Comparison of ENCODE assay signal across 1 cellular context in the genomic region with DNA sequence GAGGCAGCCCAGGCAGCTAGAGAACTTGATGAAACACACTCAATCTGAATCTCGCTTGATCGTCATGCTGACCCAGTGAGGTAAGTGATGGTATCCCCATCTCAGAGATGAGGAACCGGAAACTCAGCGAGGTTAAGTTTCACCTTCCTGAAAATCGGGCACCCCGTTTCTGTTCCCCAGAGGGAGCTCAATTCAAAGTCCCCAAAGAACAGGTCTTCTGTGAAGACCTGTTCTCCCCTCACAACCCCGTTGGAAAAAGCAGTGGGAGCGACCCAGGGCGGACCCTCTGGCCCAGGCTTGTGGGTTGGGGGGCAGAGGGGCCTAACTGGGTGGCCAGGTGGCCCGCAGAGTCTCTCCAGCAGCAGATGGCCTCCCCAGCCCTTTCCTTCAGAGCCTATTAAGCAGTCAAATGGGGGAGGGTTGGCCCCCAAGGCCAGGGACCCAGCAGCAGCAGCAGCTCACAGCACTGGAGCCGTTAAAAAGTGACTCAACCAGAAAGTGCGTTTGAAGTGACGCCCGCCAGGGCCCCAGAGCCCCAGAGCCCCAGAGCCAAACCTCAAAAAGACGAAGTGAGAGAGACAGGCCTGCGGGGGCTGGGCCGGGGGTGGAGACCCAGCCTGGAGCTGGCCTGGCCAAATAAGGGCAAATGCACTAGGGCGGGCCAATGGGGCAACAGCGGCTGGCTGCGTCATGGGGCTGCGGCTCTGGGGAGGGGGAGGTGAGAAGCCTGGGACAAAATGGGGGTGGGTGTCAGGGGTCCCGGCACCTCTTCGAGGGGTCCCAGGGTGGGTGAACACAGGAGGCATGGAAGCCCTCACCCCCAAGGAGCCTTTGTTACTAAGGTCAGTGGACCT.
TF ChIP-seq lines count a peak whose summit lies in the region.

No MANE protein-coding gene starts in this region.

TF ChIP-seq in K562, 482 proteins besides CTCF, POLR2A, EP300 and RAD21 (continued from another document and continues in another):
- TF ChIP-seq, protein P1, sequence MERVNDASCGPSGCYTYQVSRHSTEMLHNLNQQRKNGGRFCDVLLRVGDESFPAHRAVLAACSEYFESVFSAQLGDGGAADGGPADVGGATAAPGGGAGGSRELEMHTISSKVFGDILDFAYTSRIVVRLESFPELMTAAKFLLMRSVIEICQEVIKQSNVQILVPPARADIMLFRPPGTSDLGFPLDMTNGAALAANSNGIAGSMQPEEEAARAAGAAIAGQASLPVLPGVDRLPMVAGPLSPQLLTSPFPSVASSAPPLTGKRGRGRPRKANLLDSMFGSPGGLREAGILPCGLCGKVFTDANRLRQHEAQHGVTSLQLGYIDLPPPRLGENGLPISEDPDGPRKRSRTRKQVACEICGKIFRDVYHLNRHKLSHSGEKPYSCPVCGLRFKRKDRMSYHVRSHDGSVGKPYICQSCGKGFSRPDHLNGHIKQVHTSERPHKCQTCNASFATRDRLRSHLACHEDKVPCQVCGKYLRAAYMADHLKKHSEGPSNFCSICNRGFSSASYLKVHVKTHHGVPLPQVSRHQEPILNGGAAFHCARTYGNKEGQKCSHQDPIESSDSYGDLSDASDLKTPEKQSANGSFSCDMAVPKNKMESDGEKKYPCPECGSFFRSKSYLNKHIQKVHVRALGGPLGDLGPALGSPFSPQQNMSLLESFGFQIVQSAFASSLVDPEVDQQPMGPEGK (CRISPR knock-in tag; IDR thresholded peaks at IDR 0.05; ENCODE audit: borderline replicate concordance): no peak
- peak; percentile 72 for TF ChIP-seq L3MBTL2 (IDR thresholded peaks at IDR 0.05)
- TF ChIP-seq ZC3H8 (IDR thresholded peaks at IDR 0.05): no peak
- TF ChIP-seq RFX7 (CRISPR knock-in tag; IDR thresholded peaks at IDR 0.05): no peak
- TF ChIP-seq, protein P2, sequence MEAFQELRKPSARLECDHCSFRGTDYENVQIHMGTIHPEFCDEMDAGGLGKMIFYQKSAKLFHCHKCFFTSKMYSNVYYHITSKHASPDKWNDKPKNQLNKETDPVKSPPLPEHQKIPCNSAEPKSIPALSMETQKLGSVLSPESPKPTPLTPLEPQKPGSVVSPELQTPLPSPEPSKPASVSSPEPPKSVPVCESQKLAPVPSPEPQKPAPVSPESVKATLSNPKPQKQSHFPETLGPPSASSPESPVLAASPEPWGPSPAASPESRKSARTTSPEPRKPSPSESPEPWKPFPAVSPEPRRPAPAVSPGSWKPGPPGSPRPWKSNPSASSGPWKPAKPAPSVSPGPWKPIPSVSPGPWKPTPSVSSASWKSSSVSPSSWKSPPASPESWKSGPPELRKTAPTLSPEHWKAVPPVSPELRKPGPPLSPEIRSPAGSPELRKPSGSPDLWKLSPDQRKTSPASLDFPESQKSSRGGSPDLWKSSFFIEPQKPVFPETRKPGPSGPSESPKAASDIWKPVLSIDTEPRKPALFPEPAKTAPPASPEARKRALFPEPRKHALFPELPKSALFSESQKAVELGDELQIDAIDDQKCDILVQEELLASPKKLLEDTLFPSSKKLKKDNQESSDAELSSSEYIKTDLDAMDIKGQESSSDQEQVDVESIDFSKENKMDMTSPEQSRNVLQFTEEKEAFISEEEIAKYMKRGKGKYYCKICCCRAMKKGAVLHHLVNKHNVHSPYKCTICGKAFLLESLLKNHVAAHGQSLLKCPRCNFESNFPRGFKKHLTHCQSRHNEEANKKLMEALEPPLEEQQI (IDR thresholded peaks at IDR 0.05): no peak
- no peak for TF ChIP-seq XRCC4 (IDR thresholded peaks at IDR 0.05; ENCODE audit: extremely low read depth, insufficient read depth, insufficient read length)
- TF ChIP-seq KDM2B (CRISPR knock-in tag; IDR thresholded peaks at IDR 0.05): no peak
- TF ChIP-seq TCF3 (CRISPR knock-in tag; IDR thresholded peaks at IDR 0.05): 0 out of 2 replicates have a peak, but pooled peaks have one; percentile 27
- 0 out of 4 replicates have a peak, but pooled peaks of 1 of the 2 experiments have one; percentile 27 for TF ChIP-seq TBL1XR1 (IDR thresholded peaks at IDR 0.05; ENCODE audit: low read length in 2 of 2)
- TF ChIP-seq, protein P3, sequence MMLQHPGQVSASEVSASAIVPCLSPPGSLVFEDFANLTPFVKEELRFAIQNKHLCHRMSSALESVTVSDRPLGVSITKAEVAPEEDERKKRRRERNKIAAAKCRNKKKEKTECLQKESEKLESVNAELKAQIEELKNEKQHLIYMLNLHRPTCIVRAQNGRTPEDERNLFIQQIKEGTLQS (IDR thresholded peaks at IDR 0.05): peak; percentile 83
- TF ChIP-seq, protein P3 (CRISPR knock-in tag; conservative IDR thresholded peaks at IDR 0.05): 0 out of 2 replicates have a peak, but pooled peaks have one; percentile 48
- no peak for TF ChIP-seq TFAM (CRISPR knock-in tag; conservative IDR thresholded peaks at IDR 0.05)
- no peak for TF ChIP-seq BRF1 (IDR thresholded peaks at IDR 0.05; ENCODE audit: borderline replicate concordance, extremely low read depth, insufficient read length)
- TF ChIP-seq ZNF133 (CRISPR knock-in tag; IDR thresholded peaks at IDR 0.05): no peak
- TF ChIP-seq, protein P4, sequence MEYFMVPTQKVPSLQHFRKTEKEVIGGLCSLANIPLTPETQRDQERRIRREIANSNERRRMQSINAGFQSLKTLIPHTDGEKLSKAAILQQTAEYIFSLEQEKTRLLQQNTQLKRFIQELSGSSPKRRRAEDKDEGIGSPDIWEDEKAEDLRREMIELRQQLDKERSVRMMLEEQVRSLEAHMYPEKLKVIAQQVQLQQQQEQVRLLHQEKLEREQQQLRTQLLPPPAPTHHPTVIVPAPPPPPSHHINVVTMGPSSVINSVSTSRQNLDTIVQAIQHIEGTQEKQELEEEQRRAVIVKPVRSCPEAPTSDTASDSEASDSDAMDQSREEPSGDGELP (CRISPR knock-in tag; IDR thresholded peaks at IDR 0.05; ENCODE audit: borderline replicate concordance): peak; percentile 72; the same call in 1 of the 2 replicates
- no peak for TF ChIP-seq ZNF785 (CRISPR knock-in tag; IDR thresholded peaks at IDR 0.05)
- no peak; the same call in 1 of the 2 replicates for TF ChIP-seq SREBF1 (IDR thresholded peaks at IDR 0.05; ENCODE audit: borderline replicate concordance, low read depth, low read length)
- no peak for TF ChIP-seq GATA2 (CRISPR knock-in tag; IDR thresholded peaks at IDR 0.05)
- TF ChIP-seq POLR2AphosphoS2 (IDR thresholded peaks at IDR 0.05; ENCODE audit: low read length): peak; percentile 61; the same call in 1 of the 2 replicates
- no peak for TF ChIP-seq POLR3G (IDR thresholded peaks at IDR 0.05; ENCODE audit: extremely low read depth, insufficient read length, insufficient replicate concordance)
- peak; percentile 67 for TF ChIP-seq ARID1B (IDR thresholded peaks at IDR 0.05)
- TF ChIP-seq FOSL1 (tag; conservative IDR thresholded peaks at IDR 0.05): peak; percentile 93
- TF ChIP-seq, protein P5, sequence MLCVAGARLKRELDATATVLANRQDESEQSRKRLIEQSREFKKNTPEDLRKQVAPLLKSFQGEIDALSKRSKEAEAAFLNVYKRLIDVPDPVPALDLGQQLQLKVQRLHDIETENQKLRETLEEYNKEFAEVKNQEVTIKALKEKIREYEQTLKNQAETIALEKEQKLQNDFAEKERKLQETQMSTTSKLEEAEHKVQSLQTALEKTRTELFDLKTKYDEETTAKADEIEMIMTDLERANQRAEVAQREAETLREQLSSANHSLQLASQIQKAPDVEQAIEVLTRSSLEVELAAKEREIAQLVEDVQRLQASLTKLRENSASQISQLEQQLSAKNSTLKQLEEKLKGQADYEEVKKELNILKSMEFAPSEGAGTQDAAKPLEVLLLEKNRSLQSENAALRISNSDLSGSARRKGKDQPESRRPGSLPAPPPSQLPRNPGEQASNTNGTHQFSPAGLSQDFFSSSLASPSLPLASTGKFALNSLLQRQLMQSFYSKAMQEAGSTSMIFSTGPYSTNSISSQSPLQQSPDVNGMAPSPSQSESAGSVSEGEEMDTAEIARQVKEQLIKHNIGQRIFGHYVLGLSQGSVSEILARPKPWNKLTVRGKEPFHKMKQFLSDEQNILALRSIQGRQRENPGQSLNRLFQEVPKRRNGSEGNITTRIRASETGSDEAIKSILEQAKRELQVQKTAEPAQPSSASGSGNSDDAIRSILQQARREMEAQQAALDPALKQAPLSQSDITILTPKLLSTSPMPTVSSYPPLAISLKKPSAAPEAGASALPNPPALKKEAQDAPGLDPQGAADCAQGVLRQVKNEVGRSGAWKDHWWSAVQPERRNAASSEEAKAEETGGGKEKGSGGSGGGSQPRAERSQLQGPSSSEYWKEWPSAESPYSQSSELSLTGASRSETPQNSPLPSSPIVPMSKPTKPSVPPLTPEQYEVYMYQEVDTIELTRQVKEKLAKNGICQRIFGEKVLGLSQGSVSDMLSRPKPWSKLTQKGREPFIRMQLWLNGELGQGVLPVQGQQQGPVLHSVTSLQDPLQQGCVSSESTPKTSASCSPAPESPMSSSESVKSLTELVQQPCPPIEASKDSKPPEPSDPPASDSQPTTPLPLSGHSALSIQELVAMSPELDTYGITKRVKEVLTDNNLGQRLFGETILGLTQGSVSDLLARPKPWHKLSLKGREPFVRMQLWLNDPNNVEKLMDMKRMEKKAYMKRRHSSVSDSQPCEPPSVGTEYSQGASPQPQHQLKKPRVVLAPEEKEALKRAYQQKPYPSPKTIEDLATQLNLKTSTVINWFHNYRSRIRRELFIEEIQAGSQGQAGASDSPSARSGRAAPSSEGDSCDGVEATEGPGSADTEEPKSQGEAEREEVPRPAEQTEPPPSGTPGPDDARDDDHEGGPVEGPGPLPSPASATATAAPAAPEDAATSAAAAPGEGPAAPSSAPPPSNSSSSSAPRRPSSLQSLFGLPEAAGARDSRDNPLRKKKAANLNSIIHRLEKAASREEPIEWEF (CRISPR knock-in tag; IDR thresholded peaks at IDR 0.05): 0 out of 2 replicates have a peak, but pooled peaks have one; percentile 15
- peak; percentile 82 for TF ChIP-seq TCF7 (IDR thresholded peaks at IDR 0.05; ENCODE audit: borderline replicate concordance)
- TF ChIP-seq LEF1 (IDR thresholded peaks at IDR 0.05): peak; percentile 89
- no peak for TF ChIP-seq SETDB1 (IDR thresholded peaks at IDR 0.05; ENCODE audit: low read length)
- TF ChIP-seq BRD4 (IDR thresholded peaks at IDR 0.05): peak; percentile 94
- TF ChIP-seq, protein P6, sequence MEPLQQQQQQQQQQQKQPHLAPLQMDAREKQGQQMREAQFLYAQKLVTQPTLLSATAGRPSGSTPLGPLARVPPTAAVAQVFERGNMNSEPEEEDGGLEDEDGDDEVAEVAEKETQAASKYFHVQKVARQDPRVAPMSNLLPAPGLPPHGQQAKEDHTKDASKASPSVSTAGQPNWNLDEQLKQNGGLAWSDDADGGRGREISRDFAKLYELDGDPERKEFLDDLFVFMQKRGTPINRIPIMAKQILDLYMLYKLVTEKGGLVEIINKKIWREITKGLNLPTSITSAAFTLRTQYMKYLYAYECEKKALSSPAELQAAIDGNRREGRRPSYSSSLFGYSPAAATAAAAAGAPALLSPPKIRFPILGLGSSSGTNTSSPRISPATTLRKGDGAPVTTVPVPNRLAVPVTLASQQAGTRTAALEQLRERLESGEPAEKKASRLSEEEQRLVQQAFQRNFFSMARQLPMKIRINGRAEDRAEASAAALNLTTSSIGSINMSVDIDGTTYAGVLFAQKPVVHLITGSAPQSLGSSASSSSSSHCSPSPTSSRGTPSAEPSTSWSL (CRISPR knock-in tag; IDR thresholded peaks at IDR 0.05; ENCODE audit: borderline replicate concordance): no peak
- TF ChIP-seq GABPA (tag; conservative IDR thresholded peaks at IDR 0.05; ENCODE audit: low read depth): peak; percentile 45
- TF ChIP-seq ZNF41 (CRISPR knock-in tag; conservative IDR thresholded peaks at IDR 0.05): no peak; the same call in 1 of the 2 replicates
- TF ChIP-seq PPARD (CRISPR knock-in tag; IDR thresholded peaks at IDR 0.05): no peak
- TF ChIP-seq RBM15 (IDR thresholded peaks at IDR 0.05; ENCODE audit: insufficient read depth, low read length): no peak
- no peak for TF ChIP-seq MIER1 (IDR thresholded peaks at IDR 0.05; ENCODE audit: low read depth)
- TF ChIP-seq, protein P7, sequence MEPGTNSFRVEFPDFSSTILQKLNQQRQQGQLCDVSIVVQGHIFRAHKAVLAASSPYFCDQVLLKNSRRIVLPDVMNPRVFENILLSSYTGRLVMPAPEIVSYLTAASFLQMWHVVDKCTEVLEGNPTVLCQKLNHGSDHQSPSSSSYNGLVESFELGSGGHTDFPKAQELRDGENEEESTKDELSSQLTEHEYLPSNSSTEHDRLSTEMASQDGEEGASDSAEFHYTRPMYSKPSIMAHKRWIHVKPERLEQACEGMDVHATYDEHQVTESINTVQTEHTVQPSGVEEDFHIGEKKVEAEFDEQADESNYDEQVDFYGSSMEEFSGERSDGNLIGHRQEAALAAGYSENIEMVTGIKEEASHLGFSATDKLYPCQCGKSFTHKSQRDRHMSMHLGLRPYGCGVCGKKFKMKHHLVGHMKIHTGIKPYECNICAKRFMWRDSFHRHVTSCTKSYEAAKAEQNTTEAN (CRISPR knock-in tag; IDR thresholded peaks at IDR 0.05): no peak
- no peak for TF ChIP-seq SREBF2 (CRISPR knock-in tag; IDR thresholded peaks at IDR 0.05)
- TF ChIP-seq SIX5 (IDR thresholded peaks at IDR 0.05; ENCODE audit: borderline replicate concordance in 1 of 2, insufficient read depth in 1 of 2, low read depth in 1 of 2, low read length in 2 of 2): no peak
- TF ChIP-seq, protein P8, sequence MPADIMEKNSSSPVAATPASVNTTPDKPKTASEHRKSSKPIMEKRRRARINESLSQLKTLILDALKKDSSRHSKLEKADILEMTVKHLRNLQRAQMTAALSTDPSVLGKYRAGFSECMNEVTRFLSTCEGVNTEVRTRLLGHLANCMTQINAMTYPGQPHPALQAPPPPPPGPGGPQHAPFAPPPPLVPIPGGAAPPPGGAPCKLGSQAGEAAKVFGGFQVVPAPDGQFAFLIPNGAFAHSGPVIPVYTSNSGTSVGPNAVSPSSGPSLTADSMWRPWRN (IDR thresholded peaks at IDR 0.05; ENCODE audit: low read depth): peak; percentile 19; the same call in 1 of the 2 replicates
- no peak for TF ChIP-seq TOE1 (IDR thresholded peaks at IDR 0.05; ENCODE audit: borderline replicate concordance)
- no peak for TF ChIP-seq TOE1 (CRISPR knock-in tag; IDR thresholded peaks at IDR 0.05; ENCODE audit: borderline replicate concordance, low read depth)
- TF ChIP-seq MYNN (IDR thresholded peaks at IDR 0.05): peak; percentile 41; the same call in 1 of the 2 replicates
- TF ChIP-seq MYNN (CRISPR knock-in tag; IDR thresholded peaks at IDR 0.05): no peak
- no peak for TF ChIP-seq MTF1 (CRISPR knock-in tag; IDR thresholded peaks at IDR 0.05; ENCODE audit: borderline replicate concordance)
- TF ChIP-seq MAZ (CRISPR knock-in tag; conservative IDR thresholded peaks at IDR 0.05 in 1 of 2, IDR thresholded peaks at IDR 0.05 in 1 of 2): peak; percentile 82 to 86
- no peak for TF ChIP-seq IFI16 (CRISPR knock-in tag; IDR thresholded peaks at IDR 0.05)
- no peak for TF ChIP-seq NCOA6 (IDR thresholded peaks at IDR 0.05)
- TF ChIP-seq SP1 (CRISPR knock-in tag; IDR thresholded peaks at IDR 0.05): no peak
